In genomic region chrX:155757366-155757765, GRCh38 we compare ENCODE assay signal across 4 cellular contexts.
"Had no signal": no experiment of that assay in that cellular context is flagged by ENCODE, and none has a peak within 500 bp of the region (broad histone marks: within the 10 kb centered on the region; RNA-seq: fewer than 3 reads in every experiment).

No MANE protein-coding gene starts in this region.

- H3K27ac ChIP-seq: HL-60 had no signal

- DNase-seq: IMR-90, KBM-7 had no signal

- H3K4me3 ChIP-seq: K562 had no signal
